16 cellular contexts compared by ENCODE assay signal in the genomic region with DNA sequence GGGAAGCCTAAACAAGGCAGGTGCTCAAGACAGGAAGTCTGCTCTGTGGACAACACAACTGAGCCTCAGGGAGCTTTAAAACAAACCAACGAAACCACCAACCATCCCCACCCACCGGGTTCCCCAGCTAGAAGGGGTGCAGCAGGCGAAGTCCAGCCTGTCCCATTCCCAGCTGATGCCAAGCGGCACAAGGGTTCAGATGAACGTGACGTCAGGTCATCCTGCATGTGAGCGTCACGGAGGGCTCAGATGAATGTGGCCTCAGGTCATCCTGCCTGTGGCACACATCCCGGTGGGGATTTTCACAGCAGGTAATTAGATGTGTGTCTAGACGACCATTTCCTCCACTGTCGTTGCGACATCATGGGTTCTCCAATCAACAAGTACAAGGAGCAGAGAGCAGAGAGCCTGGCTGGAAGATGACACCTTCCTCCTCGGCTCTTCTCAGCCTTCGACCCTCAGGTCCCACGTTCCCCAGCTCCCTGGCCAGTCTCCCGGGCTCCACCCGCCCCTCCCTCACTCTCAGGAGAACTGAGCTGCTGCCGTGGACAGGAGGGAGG.
DNase-seq lines count a peak whose midpoint lies in the region; ATAC-seq and TF ChIP-seq lines count a peak whose summit lies in the region.
"Had no signal": no experiment of that assay in that cellular context is flagged by ENCODE, and none has a peak within 500 bp of the region (broad histone marks: within the 10 kb centered on the region; RNA-seq: fewer than 3 reads in every experiment).

No MANE protein-coding gene starts in this region.

- peak; percentile 11 for ATAC-seq in stimulated activated effector memory CD8-positive, alpha-beta T cell treated with anti-CD3 and anti-CD28 coated beads, Interleukin-12 subunit alpha, Interleukin-12 subunit beta, amount 100 ng/mL, for 72 hours
- ATAC-seq: left ventricle myocardium superior had no signal

- H3K36me3 Mint-ChIP-seq in stimulated activated effector memory CD8-positive, alpha-beta T cell treated with anti-CD3 and anti-CD28 coated beads, Interleukin-12 subunit alpha, Interleukin-12 subunit beta, amount 100 ng/mL, for 72 hours: no peaks in the 10 kb centered on the region

- H3K9me3 Mint-ChIP-seq in stimulated activated effector memory CD8-positive, alpha-beta T cell treated with anti-CD3 and anti-CD28 coated beads, Interleukin-12 subunit alpha, Interleukin-12 subunit beta, amount 100 ng/mL, for 72 hours: no peaks in the 10 kb centered on the region

- no peaks in the 10 kb centered on the region for H3K4me1 Mint-ChIP-seq in stimulated activated effector memory CD8-positive, alpha-beta T cell treated with anti-CD3 and anti-CD28 coated beads, Interleukin-12 subunit alpha, Interleukin-12 subunit beta, amount 100 ng/mL, for 72 hours

- in situ Hi-C loops in astrocyte of the cerebellum (cut with HindIII; ENCODE audit: low sequenced_read_pairs): no loop called here

- H3K27ac Mint-ChIP-seq in stimulated activated effector memory CD8-positive, alpha-beta T cell treated with anti-CD3 and anti-CD28 coated beads, Interleukin-12 subunit alpha, Interleukin-12 subunit beta, amount 100 ng/mL, for 72 hours: no peak overlapping the region
- H3K27ac Mint-ChIP-seq: nephron had no signal

- TF ChIP-seq CTCF in astrocyte of the cerebellum (IDR thresholded peaks at IDR 0.05; ENCODE audit: low read depth, low read length, missing control alignments): no peak

- H3K4me3 Mint-ChIP-seq in stimulated activated effector memory CD8-positive, alpha-beta T cell treated with anti-CD3 and anti-CD28 coated beads, Interleukin-12 subunit alpha, Interleukin-12 subunit beta, amount 100 ng/mL, for 72 hours: no peak overlapping the region
- H3K4me3 Mint-ChIP-seq: nephron had no signal

- H3K4me3 ChIP-seq in astrocyte of the cerebellum (ENCODE audit: low read depth, low read length): no peak overlapping the region
- H3K4me3 ChIP-seq: cardiac muscle cell had no signal

- DNase-seq in activated effector memory CD4-positive, alpha-beta T cell treated with anti-CD3 and anti-CD28 coated beads, Interleukin-2, amount 50 U/mL, for 16 hours: peak; percentile 45
- DNase-seq in activated effector memory CD4-positive, alpha-beta T cell treated with Interleukin-2 at 50 U/mL for 16 hours: no peak
- DNase-seq in astrocyte of the cerebellum (ENCODE audit: low read depth) (peak; percentile 67), iris pigment epithelial cell (ENCODE audit: low read depth) (peak; percentile 66), NCI-H510A treated with DMSO at 0.1 percent for 48 hours (lab: John Stamatoyannopoulos, UW) (no peak), AML-193 (lab: John Stamatoyannopoulos, UW) (no peak), anterior cingulate cortex (lab: John Stamatoyannopoulos, UW) (no peak)
- DNase-seq in stimulated activated effector memory CD8-positive, alpha-beta T cell treated with anti-CD3 and anti-CD28 coated beads, Interleukin-12 subunit alpha, Interleukin-12 subunit beta, amount 100 ng/mL, for 72 hours (ENCODE audit: low spot score in 2 of 2): no peak
- DNase-seq: 8988T, KG1, left ventricle myocardium superior, NCI-H187, NCI-H82, SIG-M5 had no signal

Comparison
In these comparisons a context has a peak if more than half of its experiments do, and no peak if none do; other contexts are left out.
1. DNase-seq: peak in activated effector memory CD4-positive, alpha-beta T cell treated with anti-CD3 and anti-CD28 coated beads, Interleukin-2, amount 50 U/mL, for 16 hours (single experiment), astrocyte of the cerebellum (single experiment) and iris pigment epithelial cell (single experiment); none in activated effector memory CD4-positive, alpha-beta T cell treated with Interleukin-2 at 50 U/mL for 16 hours (single experiment), stimulated activated effector memory CD8-positive, alpha-beta T cell treated with anti-CD3 and anti-CD28 coated beads, Interleukin-12 subunit alpha, Interleukin-12 subunit beta, amount 100 ng/mL, for 72 hours (0 of 2), NCI-H510A treated with DMSO at 0.1 percent for 48 hours (single experiment), AML-193 (0 of 2) and anterior cingulate cortex (0 of 58).